Comparison of ENCODE assay signal across 8 cellular contexts in genomic region chr10:78028438-78029293, GRCh38. TPM values are rescaled to one million over a fixed set of nuclear protein-coding genes. Genes with fewer than 3 reads are reported as not detected.
DNase-seq lines count a peak whose midpoint lies in the region; ATAC-seq and TF ChIP-seq lines count a peak whose summit lies in the region.

No MANE protein-coding gene starts in this region.

- H3K4me1 Mint-ChIP-seq in glutamatergic neuron (ENCODE audit: low read depth, unreplicated experiment) (peaks cover 5% of the 10 kb centered on the region), progenitor cell of endocrine pancreas (ENCODE audit: low read depth) (peaks cover 15% of the 10 kb centered on the region)

- H3K27ac Mint-ChIP-seq in glutamatergic neuron (ENCODE audit: unreplicated experiment) (peak overlapping the region; percentile 97), progenitor cell of endocrine pancreas (peak overlapping the region; percentile 96)

- DNase-seq in NCI-H2227 (lab: John Stamatoyannopoulos, UW; ENCODE audit: unreplicated experiment) (peak; percentile 12), NCI-H2227 treated with DMSO at 0.1 percent for 48 hours (lab: John Stamatoyannopoulos, UW) (no peak), glutamatergic neuron (peak; percentile 20), progenitor cell of endocrine pancreas (ENCODE audit: low spot score, unreplicated experiment) (no peak), OCI-M2 (lab: John Stamatoyannopoulos, UW; ENCODE audit: unreplicated experiment) (no peak), NCI-H1105 treated with DMSO at 0.1 percent for 48 hours (lab: John Stamatoyannopoulos, UW) (no peak)
- DNase-seq in activated gamma-delta T cell treated with anti-CD3 and anti-CD28 coated beads, Interleukin-2, amount 50 U/mL, for 16 hours (ENCODE audit: low read depth) = peak; percentile 9

- peak; percentile 6 for ATAC-seq in HG03135 (IDR thresholded peaks at IDR 0.05; ENCODE audit: unreplicated experiment)

- peak overlapping the region; percentile 99 for H3K4me3 Mint-ChIP-seq in glutamatergic neuron (ENCODE audit: unreplicated experiment)
- H3K4me3 Mint-ChIP-seq in progenitor cell of endocrine pancreas (ENCODE audit: low read depth) = peak overlapping the region; percentile 97

- H3K27me3 Mint-ChIP-seq in glutamatergic neuron (ENCODE audit: unreplicated experiment) = peaks cover 2% of the 10 kb centered on the region
- H3K27me3 Mint-ChIP-seq in progenitor cell of endocrine pancreas = no peaks in the 10 kb centered on the region

- H3K36me3 Mint-ChIP-seq in glutamatergic neuron (ENCODE audit: unreplicated experiment) = no peaks in the 10 kb centered on the region
- peaks cover 16% of the 10 kb centered on the region for H3K36me3 Mint-ChIP-seq in progenitor cell of endocrine pancreas (ENCODE audit: insufficient read depth)

- H3K9me3 Mint-ChIP-seq in glutamatergic neuron (ENCODE audit: unreplicated experiment) (peaks cover 4% of the 10 kb centered on the region), progenitor cell of endocrine pancreas (ENCODE audit: low read depth) (no peaks in the 10 kb centered on the region)

- TF ChIP-seq CTCF in glutamatergic neuron (IDR thresholded peaks at IDR 0.05; ENCODE audit: partially characterized antibody, unreplicated experiment) = no peak
- TF ChIP-seq CTCF in progenitor cell of endocrine pancreas (IDR thresholded peaks at IDR 0.05; ENCODE audit: unreplicated experiment) = no peak

RNA-seq across cellular contexts. Expression of gene POLR3A, which starts 0.6 kb away (rescaled TPM):
- total RNA-seq in glutamatergic neuron (ENCODE audit: unreplicated experiment) = 41.0 TPM
- total RNA-seq in progenitor cell of endocrine pancreas = 26.7 and 27.5 TPM in 2 replicates

RNA-seq across cellular contexts. Expression of gene RPS24, which starts 5.0 kb away (rescaled TPM):
- total RNA-seq in glutamatergic neuron (ENCODE audit: unreplicated experiment) = 691 TPM
- 1,431 and 1,496 TPM in 2 replicates for total RNA-seq in progenitor cell of endocrine pancreas

Comparison
In these comparisons a context has a peak if more than half of its experiments do, and no peak if none do; other contexts are left out.
1. DNase-seq: peak in NCI-H2227 (single experiment), activated gamma-delta T cell treated with anti-CD3 and anti-CD28 coated beads, Interleukin-2, amount 50 U/mL, for 16 hours (single experiment) and glutamatergic neuron (single experiment); none in NCI-H2227 treated with DMSO at 0.1 percent for 48 hours (single experiment), progenitor cell of endocrine pancreas (single experiment), OCI-M2 (single experiment) and NCI-H1105 treated with DMSO at 0.1 percent for 48 hours (single experiment).